ENCODE assay signal across 1 cellular context in genomic region chr11:128741928-128742327, GRCh38.
TF ChIP-seq lines count a peak whose summit lies in the region.

No MANE protein-coding gene starts in this region.

TF ChIP-seq in HEK293T, 16 proteins besides CTCF, POLR2A, EP300 and RAD21 (continued from another document):
- TF ChIP-seq FOXM1 (IDR thresholded peaks at IDR 0.05; ENCODE audit: borderline replicate concordance) (no peak), SUZ12 (IDR thresholded peaks at IDR 0.05) (no peak), ELF4 (IDR thresholded peaks at IDR 0.05) (no peak), HDGF (IDR thresholded peaks at IDR 0.05; ENCODE audit: borderline replicate concordance) (no peak), L3MBTL2 (conservative IDR thresholded peaks at IDR 0.05) (no peak), BHLHE40 (IDR thresholded peaks at IDR 0.05; ENCODE audit: borderline replicate concordance) (no peak), NFRKB (IDR thresholded peaks at IDR 0.05) (no peak), LEF1 (IDR thresholded peaks at IDR 0.05; ENCODE audit: borderline replicate concordance) (no peak)
